ENCODE assay signal across 1 cellular context in the genomic region with DNA sequence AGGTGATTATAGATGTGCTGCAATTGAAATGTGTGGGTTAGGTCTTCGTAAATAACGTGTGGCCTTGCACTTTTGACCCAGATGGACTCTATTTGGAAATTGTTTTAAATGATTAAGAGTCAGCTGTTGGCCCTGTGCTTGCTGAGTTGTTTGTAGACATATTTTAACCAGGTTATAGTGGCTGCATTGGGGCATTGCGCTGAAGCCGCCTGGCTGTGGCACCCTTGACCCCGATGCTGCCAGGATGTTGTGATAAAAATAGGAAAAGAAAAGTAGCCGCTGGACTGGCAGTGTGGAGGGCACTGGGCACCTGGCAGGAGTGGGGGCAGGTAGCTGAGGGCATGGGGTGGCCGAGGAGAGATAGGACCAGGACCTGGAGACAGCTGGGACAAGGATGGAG.
TF ChIP-seq lines count a peak whose summit lies in the region.

No MANE protein-coding gene starts in this region.

TF ChIP-seq in HepG2, 621 proteins besides CTCF, POLR2A, EP300 and RAD21 (continued from another document):
- TF ChIP-seq SALL1 (CRISPR knock-in tag; IDR thresholded peaks at IDR 0.05), result peak; percentile 69
- TF ChIP-seq NONO (IDR thresholded peaks at IDR 0.05), result no peak
- TF ChIP-seq NONO (CRISPR knock-in tag; conservative IDR thresholded peaks at IDR 0.05), result no peak
- no peak for TF ChIP-seq MNT (IDR thresholded peaks at IDR 0.05)
- TF ChIP-seq SOX6 (IDR thresholded peaks at IDR 0.05), result no peak
- TF ChIP-seq SOX6 (CRISPR knock-in tag; IDR thresholded peaks at IDR 0.05), result peak; percentile 37; the same call in 1 of the 2 replicates
- TF ChIP-seq, protein P1, sequence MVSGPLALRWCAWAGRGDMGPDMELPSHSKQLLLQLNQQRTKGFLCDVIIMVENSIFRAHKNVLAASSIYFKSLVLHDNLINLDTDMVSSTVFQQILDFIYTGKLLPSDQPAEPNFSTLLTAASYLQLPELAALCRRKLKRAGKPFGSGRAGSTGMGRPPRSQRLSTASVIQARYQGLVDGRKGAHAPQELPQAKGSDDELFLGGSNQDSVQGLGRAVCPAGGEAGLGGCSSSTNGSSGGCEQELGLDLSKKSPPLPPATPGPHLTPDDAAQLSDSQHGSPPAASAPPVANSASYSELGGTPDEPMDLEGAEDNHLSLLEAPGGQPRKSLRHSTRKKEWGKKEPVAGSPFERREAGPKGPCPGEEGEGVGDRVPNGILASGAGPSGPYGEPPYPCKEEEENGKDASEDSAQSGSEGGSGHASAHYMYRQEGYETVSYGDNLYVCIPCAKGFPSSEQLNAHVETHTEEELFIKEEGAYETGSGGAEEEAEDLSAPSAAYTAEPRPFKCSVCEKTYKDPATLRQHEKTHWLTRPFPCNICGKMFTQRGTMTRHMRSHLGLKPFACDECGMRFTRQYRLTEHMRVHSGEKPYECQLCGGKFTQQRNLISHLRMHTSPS (CRISPR knock-in tag; IDR thresholded peaks at IDR 0.05; ENCODE audit: low read depth), result peak; percentile 93; the same call in 1 of the 2 replicates
- TF ChIP-seq, protein P2, sequence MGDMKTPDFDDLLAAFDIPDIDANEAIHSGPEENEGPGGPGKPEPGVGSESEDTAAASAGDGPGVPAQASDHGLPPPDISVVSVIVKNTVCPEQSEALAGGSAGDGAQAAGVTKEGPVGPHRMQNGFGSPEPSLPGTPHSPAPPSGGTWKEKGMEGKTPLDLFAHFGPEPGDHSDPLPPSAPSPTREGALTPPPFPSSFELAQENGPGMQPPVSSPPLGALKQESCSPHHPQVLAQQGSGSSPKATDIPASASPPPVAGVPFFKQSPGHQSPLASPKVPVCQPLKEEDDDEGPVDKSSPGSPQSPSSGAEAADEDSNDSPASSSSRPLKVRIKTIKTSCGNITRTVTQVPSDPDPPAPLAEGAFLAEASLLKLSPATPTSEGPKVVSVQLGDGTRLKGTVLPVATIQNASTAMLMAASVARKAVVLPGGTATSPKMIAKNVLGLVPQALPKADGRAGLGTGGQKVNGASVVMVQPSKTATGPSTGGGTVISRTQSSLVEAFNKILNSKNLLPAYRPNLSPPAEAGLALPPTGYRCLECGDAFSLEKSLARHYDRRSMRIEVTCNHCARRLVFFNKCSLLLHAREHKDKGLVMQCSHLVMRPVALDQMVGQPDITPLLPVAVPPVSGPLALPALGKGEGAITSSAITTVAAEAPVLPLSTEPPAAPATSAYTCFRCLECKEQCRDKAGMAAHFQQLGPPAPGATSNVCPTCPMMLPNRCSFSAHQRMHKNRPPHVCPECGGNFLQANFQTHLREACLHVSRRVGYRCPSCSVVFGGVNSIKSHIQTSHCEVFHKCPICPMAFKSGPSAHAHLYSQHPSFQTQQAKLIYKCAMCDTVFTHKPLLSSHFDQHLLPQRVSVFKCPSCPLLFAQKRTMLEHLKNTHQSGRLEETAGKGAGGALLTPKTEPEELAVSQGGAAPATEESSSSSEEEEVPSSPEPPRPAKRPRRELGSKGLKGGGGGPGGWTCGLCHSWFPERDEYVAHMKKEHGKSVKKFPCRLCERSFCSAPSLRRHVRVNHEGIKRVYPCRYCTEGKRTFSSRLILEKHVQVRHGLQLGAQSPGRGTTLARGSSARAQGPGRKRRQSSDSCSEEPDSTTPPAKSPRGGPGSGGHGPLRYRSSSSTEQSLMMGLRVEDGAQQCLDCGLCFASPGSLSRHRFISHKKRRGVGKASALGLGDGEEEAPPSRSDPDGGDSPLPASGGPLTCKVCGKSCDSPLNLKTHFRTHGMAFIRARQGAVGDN (CRISPR knock-in tag; IDR thresholded peaks at IDR 0.05), result peak; percentile 43; the same call in 1 of the 2 replicates
- TF ChIP-seq, protein P3, sequence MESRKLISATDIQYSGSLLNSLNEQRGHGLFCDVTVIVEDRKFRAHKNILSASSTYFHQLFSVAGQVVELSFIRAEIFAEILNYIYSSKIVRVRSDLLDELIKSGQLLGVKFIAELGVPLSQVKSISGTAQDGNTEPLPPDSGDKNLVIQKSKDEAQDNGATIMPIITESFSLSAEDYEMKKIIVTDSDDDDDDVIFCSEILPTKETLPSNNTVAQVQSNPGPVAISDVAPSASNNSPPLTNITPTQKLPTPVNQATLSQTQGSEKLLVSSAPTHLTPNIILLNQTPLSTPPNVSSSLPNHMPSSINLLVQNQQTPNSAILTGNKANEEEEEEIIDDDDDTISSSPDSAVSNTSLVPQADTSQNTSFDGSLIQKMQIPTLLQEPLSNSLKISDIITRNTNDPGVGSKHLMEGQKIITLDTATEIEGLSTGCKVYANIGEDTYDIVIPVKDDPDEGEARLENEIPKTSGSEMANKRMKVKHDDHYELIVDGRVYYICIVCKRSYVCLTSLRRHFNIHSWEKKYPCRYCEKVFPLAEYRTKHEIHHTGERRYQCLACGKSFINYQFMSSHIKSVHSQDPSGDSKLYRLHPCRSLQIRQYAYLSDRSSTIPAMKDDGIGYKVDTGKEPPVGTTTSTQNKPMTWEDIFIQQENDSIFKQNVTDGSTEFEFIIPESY (CRISPR knock-in tag; IDR thresholded peaks at IDR 0.05), result peak; percentile 96
- TF ChIP-seq, protein P4, sequence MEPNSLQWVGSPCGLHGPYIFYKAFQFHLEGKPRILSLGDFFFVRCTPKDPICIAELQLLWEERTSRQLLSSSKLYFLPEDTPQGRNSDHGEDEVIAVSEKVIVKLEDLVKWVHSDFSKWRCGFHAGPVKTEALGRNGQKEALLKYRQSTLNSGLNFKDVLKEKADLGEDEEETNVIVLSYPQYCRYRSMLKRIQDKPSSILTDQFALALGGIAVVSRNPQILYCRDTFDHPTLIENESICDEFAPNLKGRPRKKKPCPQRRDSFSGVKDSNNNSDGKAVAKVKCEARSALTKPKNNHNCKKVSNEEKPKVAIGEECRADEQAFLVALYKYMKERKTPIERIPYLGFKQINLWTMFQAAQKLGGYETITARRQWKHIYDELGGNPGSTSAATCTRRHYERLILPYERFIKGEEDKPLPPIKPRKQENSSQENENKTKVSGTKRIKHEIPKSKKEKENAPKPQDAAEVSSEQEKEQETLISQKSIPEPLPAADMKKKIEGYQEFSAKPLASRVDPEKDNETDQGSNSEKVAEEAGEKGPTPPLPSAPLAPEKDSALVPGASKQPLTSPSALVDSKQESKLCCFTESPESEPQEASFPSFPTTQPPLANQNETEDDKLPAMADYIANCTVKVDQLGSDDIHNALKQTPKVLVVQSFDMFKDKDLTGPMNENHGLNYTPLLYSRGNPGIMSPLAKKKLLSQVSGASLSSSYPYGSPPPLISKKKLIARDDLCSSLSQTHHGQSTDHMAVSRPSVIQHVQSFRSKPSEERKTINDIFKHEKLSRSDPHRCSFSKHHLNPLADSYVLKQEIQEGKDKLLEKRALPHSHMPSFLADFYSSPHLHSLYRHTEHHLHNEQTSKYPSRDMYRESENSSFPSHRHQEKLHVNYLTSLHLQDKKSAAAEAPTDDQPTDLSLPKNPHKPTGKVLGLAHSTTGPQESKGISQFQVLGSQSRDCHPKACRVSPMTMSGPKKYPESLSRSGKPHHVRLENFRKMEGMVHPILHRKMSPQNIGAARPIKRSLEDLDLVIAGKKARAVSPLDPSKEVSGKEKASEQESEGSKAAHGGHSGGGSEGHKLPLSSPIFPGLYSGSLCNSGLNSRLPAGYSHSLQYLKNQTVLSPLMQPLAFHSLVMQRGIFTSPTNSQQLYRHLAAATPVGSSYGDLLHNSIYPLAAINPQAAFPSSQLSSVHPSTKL (CRISPR knock-in tag; IDR thresholded peaks at IDR 0.05), result peak; percentile 68
